17 cellular contexts compared by ENCODE assay signal in the genomic region with DNA sequence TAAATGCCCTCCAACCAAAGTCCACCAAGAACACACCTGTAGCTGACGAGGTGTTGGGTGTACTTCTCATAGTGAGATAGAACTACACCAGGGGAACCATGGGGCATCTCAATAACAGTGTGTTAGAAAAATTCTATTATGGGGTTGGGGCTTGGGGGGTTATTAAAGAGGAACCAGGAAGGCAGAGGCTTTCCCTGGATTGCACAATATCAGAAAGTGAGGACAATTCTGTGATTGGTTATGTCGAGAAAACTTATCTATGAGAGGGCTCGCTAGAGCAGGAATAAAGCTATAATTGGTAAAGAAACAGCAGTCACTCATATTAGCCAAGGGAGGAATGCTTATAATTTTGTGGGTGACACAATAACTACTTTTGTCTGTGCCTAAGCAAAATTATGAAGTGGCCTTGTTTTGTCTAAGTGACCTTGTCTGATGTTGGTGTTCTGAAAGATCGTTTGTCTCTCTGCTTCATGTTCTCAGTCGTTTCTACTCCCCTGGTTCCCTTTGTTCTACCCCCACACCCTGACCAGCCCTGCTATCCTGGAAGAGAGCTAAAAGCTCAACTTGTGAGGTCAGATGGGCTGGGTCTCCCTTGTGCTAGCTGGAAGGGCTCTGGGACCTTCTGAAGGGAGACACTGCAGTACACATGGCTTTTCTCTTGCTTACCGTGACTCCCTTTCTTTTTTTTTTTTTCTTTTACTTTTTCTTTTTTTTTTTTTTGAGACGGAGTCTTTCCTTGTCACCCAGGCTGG. TPM values are rescaled to one million over a fixed set of nuclear protein-coding genes. Genes with fewer than 3 reads are reported as not detected.
DNase-seq lines count a peak whose midpoint lies in the region; ATAC-seq, FAIRE-seq and TF ChIP-seq lines count a peak whose summit lies in the region.
"Had no signal": no experiment of that assay in that cellular context is flagged by ENCODE, and none has a peak within 500 bp of the region (broad histone marks: within the 10 kb centered on the region; RNA-seq: fewer than 3 reads in every experiment).

No MANE protein-coding gene starts in this region.

- H3K4me2 ChIP-seq in HepG2 (ENCODE audit: low read depth, low read length): peak overlapping the region; percentile 47; the same call in 1 of the 2 replicates
- H3K4me2 ChIP-seq in K562 (ENCODE audit: insufficient read depth, low read length): no peak overlapping the region

- H3K36me3 ChIP-seq in HepG2 (replicated peaks in 1 of 2; ENCODE audit: control insufficient read depth in 1 of 2, insufficient read depth in 2 of 2, low read length in 2 of 2) (no peaks in the 10 kb centered on the region), right lobe of liver (no peaks in the 10 kb centered on the region), K562 (ENCODE audit: control insufficient read depth, insufficient read depth, low read length) (no peaks in the 10 kb centered on the region)
- H3K36me3 ChIP-seq: BLaER1 treated with 17β-estradiol and CSF1 and Interleukin-3, amounts not matched to agents 10 nM and 100 nM; HAP-1 had no signal

- no peak overlapping the region for H2AFZ ChIP-seq in HepG2 (ENCODE audit: low read length)
- peak overlapping the region; percentile 76; the same call in 1 of the 2 replicates for H2AFZ ChIP-seq in K562 (ENCODE audit: low read depth, low read length)

- TF ChIP-seq CTCF in HepG2 (CRISPR knock-in tag; IDR thresholded peaks at IDR 0.05) (no peak), right lobe of liver (IDR thresholded peaks at IDR 0.05) (no peak), K562 (IDR thresholded peaks at IDR 0.05 in 2 of 3, conservative IDR thresholded peaks at IDR 0.05 in 1 of 3; ENCODE audit: insufficient read depth in 2 of 3, low read depth in 1 of 3, low read length in 3 of 3) (no peak), osteocyte (IDR thresholded peaks at IDR 0.05) (no peak), lower leg skin (IDR thresholded peaks at IDR 0.05) (no peak)

- TF ChIP-seq EP300 in HepG2 (IDR thresholded peaks at IDR 0.05; ENCODE audit: low read depth in 2 of 2, low read length in 2 of 2) (no peak), HepG2 (CRISPR knock-in tag; IDR thresholded peaks at IDR 0.05; ENCODE audit: borderline replicate concordance) (no peak), K562 (IDR thresholded peaks at IDR 0.05; ENCODE audit: low read length) (no peak)

- intact Hi-C loops in HepG2 (cut with micrococcal nuclease; ENCODE audit: unreplicated experiment) (loop anchor here (2.0 kb wide), 1 partner anchor 51 kb away; no protein-coding TSS in a partner anchor), right lobe of liver (cut with DNase I) (loop anchor here (10.0 kb wide), 2 partner anchors 105 to 125 kb away; no protein-coding TSS in a partner anchor), K562 (cut with micrococcal nuclease) (no loop called here), lower leg skin (cut with DNase I; ENCODE audit: low total_unique reads) (no loop called here)

- H3K4me3 Mint-ChIP-seq in osteocyte (ENCODE audit: unreplicated experiment): no peak overlapping the region
- H3K4me3 Mint-ChIP-seq: B cell; CD8-positive, alpha-beta T cell; IgD-negative memory B cell had no signal

- H3K4me3 ChIP-seq in HepG2 (replicated peaks in 1 of 3; ENCODE audit: insufficient read depth in 1 of 3, low read depth in 2 of 3, low read length in 3 of 3) (no peak overlapping the region), right lobe of liver (no peak overlapping the region), K562 (no peak overlapping the region), lower leg skin (ENCODE audit: low read depth, poor library complexity, severe bottlenecking) (no peak overlapping the region)
- H3K4me3 ChIP-seq: BLaER1 treated with 17β-estradiol and CSF1 and Interleukin-3, amounts not matched to agents 10 nM and 100 nM; HAP-1 had no signal

- CTCF ChIA-PET in HepG2 (lab: Yijun Ruan, JAX; ENCODE audit: low intra/inter-chr PET ratio, low total read pairs): no interaction called here
- CTCF ChIA-PET in K562 (lab: Yijun Ruan, JAX; ENCODE audit: low intra/inter-chr PET ratio): no interaction called here

- peaks cover 58% of the 10 kb centered on the region for H3K4me1 Mint-ChIP-seq in osteocyte (ENCODE audit: unreplicated experiment)
- H3K4me1 Mint-ChIP-seq: B cell had no signal

- H3K9me3 Mint-ChIP-seq in osteocyte (ENCODE audit: unreplicated experiment): no peaks in the 10 kb centered on the region
- H3K9me3 Mint-ChIP-seq: CD8-positive, alpha-beta T cell had no signal

- 22% methylated on average over 7 of the region's 7 CpGs for WGBS in HepG2 (ENCODE audit: low lambda C conversion rate)
- 74% methylated on average over 5 of the region's 7 CpGs for WGBS in right lobe of liver (ENCODE audit: insufficient coverage, low coverage, low lambda C conversion rate, missing lambda C conversion rate)
- WGBS in K562 (ENCODE audit: insufficient coverage, low coverage, missing lambda C conversion rate): 9% methylated on average over 6 of the region's 7 CpGs
- 79 to 83% methylated on average over 7 of the region's 7 CpGs for WGBS in lower leg skin, 2 donors

- H3K9me3 ChIP-seq in HepG2 (ENCODE audit: low read length) (no peaks in the 10 kb centered on the region), right lobe of liver (no peaks in the 10 kb centered on the region), K562 (replicated peaks; ENCODE audit: control insufficient read depth, insufficient read depth, low read depth, low read length) (no peaks in the 10 kb centered on the region)
- H3K9me3 ChIP-seq: BLaER1 treated with 17β-estradiol and CSF1 and Interleukin-3, amounts not matched to agents 10 nM and 100 nM; HAP-1 had no signal

- TF ChIP-seq RAD21 in HepG2 (CRISPR knock-in tag; IDR thresholded peaks at IDR 0.05) (no peak), K562 (CRISPR knock-in tag; conservative IDR thresholded peaks at IDR 0.05 in 1 of 2, IDR thresholded peaks at IDR 0.05 in 1 of 2) (no peak)

- no peaks in the 10 kb centered on the region for H3K27me3 Mint-ChIP-seq in osteocyte (ENCODE audit: unreplicated experiment)

- H4K20me1 ChIP-seq in HepG2 (ENCODE audit: insufficient read depth, low read length) (no peaks in the 10 kb centered on the region), K562 (replicated peaks; ENCODE audit: control insufficient read depth, insufficient read depth, low read length) (no peaks in the 10 kb centered on the region)
- H4K20me1 ChIP-seq: BLaER1 treated with 17β-estradiol and CSF1 and Interleukin-3, amounts not matched to agents 10 nM and 100 nM had no signal

- H3K27ac ChIP-seq in HepG2 (ENCODE audit: extremely low read length, insufficient read depth, low read length) (no peak overlapping the region), right lobe of liver (no peak overlapping the region), K562 (ENCODE audit: extremely low read depth, low read depth, low read length) (no peak overlapping the region)
- H3K27ac ChIP-seq: BLaER1 treated with 17β-estradiol and CSF1 and Interleukin-3, amounts not matched to agents 10 nM and 100 nM; HL-60 had no signal

- POLR2A ChIA-PET in HepG2 (lab: Yijun Ruan, JAX): no interaction called here
- POLR2A ChIA-PET in K562 (lab: Yijun Ruan, JAX): interaction anchor here (0.7 kb wide), 1 partner anchor 24 kb away, joined by 3 read pairs; no protein-coding TSS in a partner anchor

- no peaks in the 10 kb centered on the region for H3K9me1 ChIP-seq in K562 (ENCODE audit: control insufficient read depth, insufficient read depth, low read length)

- in situ Hi-C loops in HepG2 (cut with HindIII; ENCODE audit: extremely low pct_ligation_motif_present, low pct_unique_long_range_greater_than_20kb) (no loop called here), K562 (cut with MboI) (no loop called here)

- no peak overlapping the region for H3K9ac ChIP-seq in HepG2 (ENCODE audit: insufficient read depth, low read depth, low read length)
- no peak overlapping the region for H3K9ac ChIP-seq in K562 (ENCODE audit: insufficient read depth in 1 of 2, low read depth in 2 of 2, low read length in 2 of 2)
- H3K9ac ChIP-seq: BLaER1 treated with 17β-estradiol and CSF1 and Interleukin-3, amounts not matched to agents 10 nM and 100 nM had no signal

- TF ChIP-seq POLR2A in HepG2 (IDR thresholded peaks at IDR 0.05; ENCODE audit: insufficient read depth in 1 of 2, low read depth in 2 of 2, low read length in 2 of 2): no peak
- no peak for TF ChIP-seq POLR2A in right lobe of liver (IDR thresholded peaks at IDR 0.05)
- no peak for TF ChIP-seq POLR2A in K562 (conservative IDR thresholded peaks at IDR 0.05)
- TF ChIP-seq POLR2A in lower leg skin (IDR thresholded peaks at IDR 0.05): no peak

- no TSS peak for BruUV-seq in HepG2 (replicated peaks; lab: Mats Ljungman, UMichigan)
- no TSS peak for BruUV-seq in K562 (replicated peaks; lab: Mats Ljungman, UMichigan)

- H3K27ac Mint-ChIP-seq in osteocyte (ENCODE audit: unreplicated experiment): no peak overlapping the region
- H3K27ac Mint-ChIP-seq: B cell; CD8-positive, alpha-beta T cell; IgD-negative memory B cell had no signal

- DNase-seq in HepG2 (ENCODE audit: low spot score) (peak; percentile 34), right lobe of liver (no peak), K562 (ENCODE audit: extremely low read depth in 1 of 4, low spot score in 3 of 4) (no peak), osteocyte (ENCODE audit: extremely low spot score, unreplicated experiment) (peak; percentile 34), lower leg skin (ENCODE audit: low spot score in 2 of 2) (no peak), NCI-H345 treated with DMSO at 0.1 percent for 48 hours (lab: John Stamatoyannopoulos, UW; ENCODE audit: unreplicated experiment) (no peak), midbrain (lab: John Stamatoyannopoulos, UW) (no peak)
- DNase-seq: Calu3; CD8-positive, alpha-beta T cell; DMS79 treated with DMSO at 0.1 percent for 48 hours; GF-D8; GOT3 had no signal

- FAIRE-seq in HepG2 (lab: Jason Lieb, UNC) (peak; percentile 26), K562 (lab: Jason Lieb, UNC) (no peak)

- H3K79me2 ChIP-seq in HepG2 (ENCODE audit: insufficient read depth, low read length): no peaks in the 10 kb centered on the region
- H3K79me2 ChIP-seq in K562 (ENCODE audit: control insufficient read depth, insufficient read depth, low read length): no peaks in the 10 kb centered on the region

- H3K27me3 ChIP-seq in HepG2 (ENCODE audit: control insufficient read depth in 1 of 2, insufficient read depth in 2 of 2, low read length in 2 of 2) (no peaks in the 10 kb centered on the region), right lobe of liver (no peaks in the 10 kb centered on the region), K562 (ENCODE audit: control insufficient read depth in 2 of 2, insufficient read depth in 2 of 2, low read length in 2 of 2) (no peaks in the 10 kb centered on the region; a peak in 1 of 5 replicates)
- H3K27me3 ChIP-seq: BLaER1 treated with 17β-estradiol and CSF1 and Interleukin-3, amounts not matched to agents 10 nM and 100 nM had no signal

- no peaks in the 10 kb centered on the region for H3K36me3 Mint-ChIP-seq in osteocyte (ENCODE audit: unreplicated experiment)
- H3K36me3 Mint-ChIP-seq: CD8-positive, alpha-beta T cell had no signal

- H3K4me1 ChIP-seq in HepG2 (ENCODE audit: insufficient read depth, low read length) (peaks cover 42% of the 10 kb centered on the region), right lobe of liver (peaks cover 0 to 7% (median 0%) of the 10 kb centered on the region in 4 donors), K562 (replicated peaks in 1 of 2; ENCODE audit: control insufficient read depth in 2 of 2, insufficient read depth in 2 of 2, low read length in 2 of 2) (peaks cover 0 to 6% of the 10 kb centered on the region in 2 experiments; a peak in 1 of 5 replicates)
- H3K4me1 ChIP-seq: HAP-1 had no signal

- ATAC-seq in HepG2: peak; percentile 51
- no peak for ATAC-seq in right lobe of liver
- ATAC-seq in K562: no peak
- ATAC-seq: CD8-positive, alpha-beta T cell had no signal

RNA-seq across cellular contexts. Expression of gene INO80C, which starts 21.6 kb away (rescaled TPM):
- 8.2 and 10.8 TPM in 2 replicates for total RNA-seq in HepG2 (2016; rRNA removed; fragmentation: Illumina TruSeq; extraction: Trizol)
- 5.2 and 7.5 TPM in 2 replicates for total RNA-seq in HepG2 (2016; cell fraction: cytosol; rRNA removed; fragmentation: Illumina TruSeq; extraction: Trizol; ENCODE audit: low read depth)
- total RNA-seq in HepG2 (2016; cell fraction: insoluble cytoplasmic fraction; rRNA removed; fragmentation: Illumina TruSeq; extraction: Trizol): 6.6 and 9.8 TPM in 2 replicates
- 4.8 and 6.6 TPM in 2 replicates for total RNA-seq in HepG2 (2016; cell fraction: membrane; rRNA removed; fragmentation: Illumina TruSeq; extraction: Trizol)
- 11.1 and 13.4 TPM in 2 replicates for total RNA-seq in HepG2 (2016; cell fraction: nucleus; rRNA removed; fragmentation: Illumina TruSeq; extraction: Trizol)
- 15.4 and 20.5 TPM in 2 replicates for polyA plus RNA-seq in HepG2 (2011; rRNA removed)
- polyA plus RNA-seq in HepG2 (2011; cell fraction: cytosol; rRNA removed): 17.9 and 18.5 TPM in 2 replicates
- polyA plus RNA-seq in HepG2 (2011; cell fraction: nucleus; rRNA removed): 14.5 and 18.5 TPM in 2 replicates
- 17.4 and 24.1 TPM in 2 replicates for polyA plus RNA-seq in HepG2 (2012)
- polyA plus RNA-seq in HepG2 (2016; cell fraction: cytosol; fragmentation: Illumina TruSeq; extraction: Trizol; ENCODE audit: low read depth): 8.6 and 12.5 TPM in 2 replicates
- 40.1 and 41.8 TPM in 2 replicates for polyA plus RNA-seq in HepG2 (2016; cell fraction: insoluble cytoplasmic fraction; fragmentation: Illumina TruSeq; extraction: Trizol; ENCODE audit: low read depth)
- 13.6 and 13.7 TPM in 2 replicates for polyA plus RNA-seq in HepG2 (2016; cell fraction: membrane; fragmentation: Illumina TruSeq; extraction: Trizol; ENCODE audit: low read depth)
- polyA plus RNA-seq in HepG2 (2016; cell fraction: nucleus; fragmentation: Illumina TruSeq; extraction: Trizol; ENCODE audit: insufficient read depth, low read depth): 27.3 and 33.7 TPM in 2 replicates
- polyA minus RNA-seq in HepG2 (2011; rRNA and poly(A)+ RNA removed; ENCODE audit: low replicate concordance): 9.7 and 18.8 TPM in 2 replicates
- polyA minus RNA-seq in HepG2 (2011; cell fraction: cytosol; rRNA and poly(A)+ RNA removed): 6.5 TPM in 2 replicates
- 19.0 and 30.3 TPM in 2 replicates for polyA minus RNA-seq in HepG2 (2011; cell fraction: nucleus; rRNA and poly(A)+ RNA removed)
- 10 to 100 TPM in 3 of 6 experiments, 1 to 10 TPM in 3; 6.4 to 12.7 (median 9.7) TPM for total RNA-seq in right lobe of liver
- total RNA-seq in K562 (2011; cell fraction: chromatin; rRNA removed; ENCODE audit: low replicate concordance): 9.7 and 20.7 TPM in 2 replicates
- total RNA-seq in K562 (2011; cell fraction: nucleolus; rRNA removed): 18.0 and 20.5 TPM in 2 replicates
- total RNA-seq in K562 (2011; cell fraction: nucleoplasm; rRNA removed): 18.2 and 19.3 TPM in 2 replicates
- 14.3 and 19.8 TPM in 2 replicates for total RNA-seq in K562 (2014; rRNA removed)
- 21.4 and 21.6 TPM in 2 replicates for total RNA-seq in K562 (2014; rRNA removed; fragmentation: Illumina TruSeq; extraction: Trizol)
- 18.8 and 19.2 TPM in 2 replicates for total RNA-seq in K562 (2015; rRNA removed; fragmentation: Illumina TruSeq; extraction: Trizol)
- 42.1 and 46.6 TPM in 2 replicates for total RNA-seq in K562 (2021)
- polyA plus RNA-seq in K562 (2011; rRNA removed): 33.6 and 34.8 TPM in 2 replicates
- 27.0 and 27.2 TPM in 2 replicates for polyA plus RNA-seq in K562 (2011; cell fraction: cytosol; rRNA removed)
- 22.8 and 24.3 TPM in 2 replicates for polyA plus RNA-seq in K562 (2011; cell fraction: nucleus; rRNA removed)
- 25.2 and 34.8 TPM in 2 replicates for polyA plus RNA-seq in K562 (2012)
- polyA plus RNA-seq in K562 (2014; fragmentation: Illumina TruSeq; extraction: Trizol): 46.6 and 49.8 TPM in 2 replicates
- polyA plus RNA-seq in K562 (2014; fragmentation: Nextera tagmentation; extraction: Ambion mirVana): 10 to 100 TPM; 51.3 to 53.3 TPM
- polyA plus RNA-seq in K562 (2014; rRNA removed): 35.3 and 52.2 TPM in 2 replicates
- 13.7 and 16.1 TPM in 2 replicates for polyA minus RNA-seq in K562 (2011; rRNA and poly(A)+ RNA removed)
- 7.3 and 9.1 TPM in 2 replicates for polyA minus RNA-seq in K562 (2011; cell fraction: cytosol; rRNA and poly(A)+ RNA removed)
- polyA minus RNA-seq in K562 (2011; cell fraction: nucleus; rRNA and poly(A)+ RNA removed): 10.4 and 14.7 TPM in 2 replicates
- 27.1 and 30.2 TPM in 2 replicates for total RNA-seq in osteocyte
- 10 to 100 TPM in 3 of 4 donors, 1 to 10 TPM in 1; 10.0 to 19.8 (median 15.2) TPM for total RNA-seq in lower leg skin

Comparison
In these comparisons a context has a peak if more than half of its experiments do, and no peak if none do; other contexts are left out.
1. DNase-seq: peak in HepG2 (single experiment) and osteocyte (single experiment); none in right lobe of liver (0 of 3), K562 (0 of 4), lower leg skin (0 of 2), NCI-H345 treated with DMSO at 0.1 percent for 48 hours (single experiment) and midbrain (single experiment).
2. intact Hi-C loops: an anchor here in HepG2 (2.0 kb wide) and right lobe of liver (10.0 kb wide); none called in K562 and lower leg skin.
3. Of the 241 proteins assayed by ChIP-seq in both HepG2 and K562: peak only in HepG2: PHF21A; only in K562: none; in both: CEBPB and CEBPG; in neither: 237; mixed calls (peak in some experiments, not most) for 1.